In the genomic region with DNA sequence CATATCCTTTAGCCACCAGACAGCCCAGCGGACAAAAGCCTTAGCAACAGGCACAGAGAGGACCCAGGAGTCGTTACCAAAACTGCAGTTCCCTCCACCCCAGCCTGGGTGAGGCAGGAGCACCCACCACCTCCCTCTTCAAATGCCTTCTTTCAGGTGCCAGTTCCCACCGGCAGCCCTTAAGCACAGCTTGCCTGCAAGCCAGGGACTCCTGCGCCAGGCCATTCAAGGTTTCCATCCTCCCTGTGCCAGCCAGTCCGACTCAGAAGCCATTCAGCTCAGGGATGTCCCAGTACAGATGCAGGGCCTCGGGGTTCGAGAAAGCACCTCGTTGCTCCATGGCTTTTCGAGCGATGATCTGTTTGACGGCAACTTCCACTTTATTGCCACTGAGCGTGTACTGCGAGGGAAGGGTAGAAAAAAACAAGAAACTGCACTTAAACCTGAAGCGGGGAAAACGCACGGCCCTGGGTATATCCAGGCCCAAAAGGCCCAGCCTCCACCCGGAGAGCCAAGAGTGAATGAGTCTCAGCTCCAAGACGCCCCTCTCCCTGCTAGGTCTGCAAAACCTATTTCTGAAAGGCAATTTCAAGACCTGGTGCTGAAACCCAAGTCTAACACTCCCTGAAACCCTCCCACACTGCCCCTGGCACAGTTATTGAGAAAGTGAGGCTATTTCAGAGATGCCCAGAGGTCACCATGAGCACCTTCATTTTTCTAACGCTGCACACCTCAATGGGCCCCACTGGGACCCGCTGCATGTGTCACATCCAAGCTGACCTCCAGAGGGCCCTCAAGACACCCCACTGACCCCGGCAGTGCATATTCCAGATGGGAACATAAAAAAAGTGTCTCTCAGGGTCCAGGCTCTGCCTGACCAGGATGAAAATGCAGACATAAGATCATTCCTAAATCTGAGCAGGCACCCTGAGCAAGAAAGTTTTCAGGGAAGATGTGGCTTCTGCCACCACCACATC, we compare ENCODE assay signal across 20 cellular contexts.
"Had no signal": no experiment of that assay in that cellular context is flagged by ENCODE, and none has a peak within 500 bp of the region (broad histone marks: within the 10 kb centered on the region; RNA-seq: fewer than 3 reads in every experiment).

No MANE protein-coding gene starts in this region.

- H3K9me3 ChIP-seq: breast epithelium, gastrocnemius medialis, pancreas, upper lobe of left lung had no signal

- H3K4me1 ChIP-seq: breast epithelium, gastrocnemius medialis, heart right ventricle, pancreas, upper lobe of left lung had no signal

- H3K4me3 ChIP-seq: breast epithelium, gastrocnemius medialis, heart right ventricle, pancreas, skin epidermis, upper lobe of left lung had no signal

- H3K27ac Mint-ChIP-seq: activated B cell treated with CpG ODN at 0.5 μM for 24 hours; activated CD8-positive, alpha-beta T cell treated with anti-CD3 and anti-CD28 coated beads, Interleukin-2, amount 10 ng/mL, durations not matched to agents 7 days and 5 days; dendritic cell treated with granulocyte-macrophage colony-stimulating factor and Interleukin-4, amounts not matched to agents 40 ng/mL and 50 ng/mL, for 4 days; T-helper 17 cell had no signal

- DNase-seq: activated B cell treated with CpG ODN at 0.5 μM for 24 hours; activated CD4-positive, alpha-beta T cell treated with anti-CD3 and anti-CD28 coated beads for 48 hours; activated CD8-positive, alpha-beta memory T cell treated with anti-CD3 and anti-CD28 coated beads, Interleukin-2, amount 50 U/mL, for 4 hours; activated CD8-positive, alpha-beta T cell treated with anti-CD3 and anti-CD28 coated beads, Interleukin-2, amount 10 ng/mL, durations not matched to agents 7 days and 5 days; activated T-cell treated with anti-CD3 and anti-CD28 coated beads, Interleukin-2, amount 50 U/mL, for 48 hours; cerebellar nuclear complex; effector memory CD4-positive, alpha-beta T cell; gastrocnemius medialis; heart right ventricle; islet precursor cell; midbrain; pancreas; retina; stimulated activated CD4-positive, alpha-beta T cell treated with anti-CD3 and anti-CD28 coated beads, Interleukin-4, amount 100 ng/mL, for 24 hours; stimulated activated naive CD4-positive, alpha-beta T cell treated with Interleukin-2 at 50 U/mL for 16 hours; T-helper 17 cell; upper lobe of left lung had no signal

- ATAC-seq: activated CD8-positive, alpha-beta T cell treated with anti-CD3 and anti-CD28 coated beads, Interleukin-2, amount 10 ng/mL, durations not matched to agents 7 days and 5 days; gastrocnemius medialis; heart right ventricle; pancreas; T-helper 17 cell had no signal

- H3K27me3 Mint-ChIP-seq: activated B cell treated with CpG ODN at 0.5 μM for 24 hours; dendritic cell treated with granulocyte-macrophage colony-stimulating factor and Interleukin-4, amounts not matched to agents 40 ng/mL and 50 ng/mL, for 4 days had no signal

- H3K27ac ChIP-seq: breast epithelium, gastrocnemius medialis, heart right ventricle, pancreas, upper lobe of left lung had no signal

- H3K4me1 Mint-ChIP-seq: activated B cell treated with CpG ODN at 0.5 μM for 24 hours had no signal

- H3K36me3 ChIP-seq: breast epithelium, gastrocnemius medialis, heart right ventricle, pancreas, upper lobe of left lung had no signal

- H3K4me3 Mint-ChIP-seq: activated B cell treated with CpG ODN at 0.5 μM for 24 hours; activated CD8-positive, alpha-beta T cell treated with anti-CD3 and anti-CD28 coated beads, Interleukin-2, amount 10 ng/mL, durations not matched to agents 7 days and 5 days; dendritic cell treated with granulocyte-macrophage colony-stimulating factor and Interleukin-4, amounts not matched to agents 40 ng/mL and 50 ng/mL, for 4 days; T-helper 17 cell had no signal

- H3K27me3 ChIP-seq: breast epithelium, gastrocnemius medialis, pancreas, upper lobe of left lung had no signal
